In the genomic region with DNA sequence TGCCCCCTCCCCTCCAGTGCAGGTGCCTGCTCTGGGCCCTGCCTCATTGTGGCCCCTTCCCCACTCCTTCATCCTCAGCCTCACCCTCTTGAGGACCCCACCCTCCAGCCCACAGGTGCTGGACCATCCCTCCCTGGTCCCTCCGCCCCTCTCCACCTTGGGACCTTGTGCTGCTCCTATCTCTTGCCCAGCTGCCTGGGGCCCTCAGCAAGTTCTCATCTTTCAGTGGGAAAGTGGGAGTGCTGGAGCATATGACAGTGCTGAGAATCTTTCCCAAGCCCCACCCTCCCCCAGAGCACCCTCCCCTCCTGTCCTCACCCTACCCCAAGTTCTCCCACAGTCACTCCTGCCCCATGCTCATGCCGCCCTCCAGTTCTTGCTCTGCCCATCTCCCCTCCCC, we compare ENCODE assay signal across 7 cellular contexts. TPM values are rescaled to one million over a fixed set of nuclear protein-coding genes. Genes with fewer than 3 reads are reported as not detected.
A peak's percentile ranks its signal among the peaks of the same experiment; 100 is the strongest.
DNase-seq lines count a peak whose midpoint lies in the region; ATAC-seq and TF ChIP-seq lines count a peak whose summit lies in the region.
"Not testable (repeated sequence)": the region's sequence is repeated elsewhere in the genome, so short reads cannot be mapped to it uniquely, and the experiment has no call there.

No MANE protein-coding gene starts in this region.

- H3K79me2 ChIP-seq in PC-9 (ENCODE audit: low read depth): peaks cover 63% of the 10 kb centered on the region

- not testable (repeated sequence) for H3K27ac ChIP-seq in CD8-positive, alpha-beta memory T cell (ENCODE audit: low read depth, low read length); HEK293 (ENCODE audit: extremely low read depth, low read depth, low read length); PC-9

- TF ChIP-seq CTCF in HEK293 (tag by site-specific recombination; IDR thresholded peaks at IDR 0.05); PC-9 (conservative IDR thresholded peaks at IDR 0.05); glutamatergic neuron (IDR thresholded peaks at IDR 0.05; ENCODE audit: partially characterized antibody, unreplicated experiment): not testable (repeated sequence)

- peak overlapping the region in 3 of 8 donors; percentile 8 to 47 (median 46) for H3K27ac Mint-ChIP-seq in CD8-positive, alpha-beta memory T cell
- not testable (repeated sequence) for H3K27ac Mint-ChIP-seq in activated CD4-positive, alpha-beta memory T cell treated with anti-CD3 and anti-CD28 coated beads for 36 hours; activated naive CD8-positive, alpha-beta T cell; glutamatergic neuron (ENCODE audit: unreplicated experiment)
- H3K27ac Mint-ChIP-seq in naive thymus-derived CD8-positive, alpha-beta T cell: peak overlapping the region in 3 of 10 donors; percentile 27 to 82 (median 78)

- H3K9me3 ChIP-seq in CD8-positive, alpha-beta memory T cell (ENCODE audit: low read length); HEK293 (ENCODE audit: control insufficient read depth, insufficient read depth, low read depth, low read length); PC-9 (ENCODE audit: insufficient read depth, low read depth): not testable (repeated sequence)

- POLR2A ChIA-PET in CD8-positive, alpha-beta memory T cell (lab: Charles Lee): interaction anchor here (0.6 kb wide), 1 partner anchor 12 kb away, joined by 4 read pairs; no protein-coding TSS in a partner anchor
- POLR2A ChIA-PET in HEK293 (lab: Yijun Ruan, JAX): interaction anchor here (0.7 kb wide), 1 partner anchor 42 kb away, joined by 3 read pairs; the partner anchor contains the start of gene DDX39B
- POLR2A ChIA-PET in PC-9 (lab: Charles Lee; ENCODE audit: unreplicated experiment); activated CD4-positive, alpha-beta memory T cell treated with anti-CD3 and anti-CD28 coated beads for 36 hours (lab: Charles Lee); naive thymus-derived CD8-positive, alpha-beta T cell (lab: Charles Lee): not testable (repeated sequence)

- ATAC-seq in naive thymus-derived CD8-positive, alpha-beta T cell: not testable (repeated sequence)

- H2AFZ ChIP-seq in PC-9: not testable (repeated sequence)

- H4K20me1 ChIP-seq in PC-9 (ENCODE audit: insufficient read depth): not testable (repeated sequence)

- not testable (repeated sequence) for H3K27me3 ChIP-seq in CD8-positive, alpha-beta memory T cell (ENCODE audit: insufficient read depth, low read length, poor library complexity, severe bottlenecking); PC-9 (ENCODE audit: insufficient read depth, low read depth)

- H3K4me3 ChIP-seq in CD8-positive, alpha-beta memory T cell (ENCODE audit: low read length); HEK293 (ENCODE audit: low read depth, low read length); PC-9: not testable (repeated sequence)

- not testable (repeated sequence) for H3F3A ChIP-seq in PC-9 (ENCODE audit: insufficient read depth, low read depth)

- not testable (repeated sequence) for H3K36me3 ChIP-seq in CD8-positive, alpha-beta memory T cell (ENCODE audit: insufficient read depth, low read length); HEK293 (ENCODE audit: control insufficient read depth in 2 of 2, insufficient read depth in 1 of 2, low read length in 2 of 2); PC-9 (ENCODE audit: low read depth)

- BruUV-seq in PC-9 (replicated peaks; lab: Mats Ljungman, UMichigan): not testable (repeated sequence)

- H3K36me3 Mint-ChIP-seq in CD8-positive, alpha-beta memory T cell; activated CD4-positive, alpha-beta memory T cell treated with anti-CD3 and anti-CD28 coated beads for 36 hours; activated naive CD8-positive, alpha-beta T cell; glutamatergic neuron (ENCODE audit: unreplicated experiment); naive thymus-derived CD8-positive, alpha-beta T cell: not testable (repeated sequence)

- H3K9me3 Mint-ChIP-seq in CD8-positive, alpha-beta memory T cell; activated CD4-positive, alpha-beta memory T cell treated with anti-CD3 and anti-CD28 coated beads for 36 hours; activated naive CD8-positive, alpha-beta T cell (ENCODE audit: low read depth); glutamatergic neuron (ENCODE audit: unreplicated experiment); naive thymus-derived CD8-positive, alpha-beta T cell: not testable (repeated sequence)

- peak overlapping the region in 6 of 7 donors; percentile 71 to 94 (median 90) for H3K4me3 Mint-ChIP-seq in CD8-positive, alpha-beta memory T cell
- peak overlapping the region; percentile 85 for H3K4me3 Mint-ChIP-seq in activated CD4-positive, alpha-beta memory T cell treated with anti-CD3 and anti-CD28 coated beads for 36 hours
- peak overlapping the region; percentile 95 for H3K4me3 Mint-ChIP-seq in activated naive CD8-positive, alpha-beta T cell
- H3K4me3 Mint-ChIP-seq in glutamatergic neuron (ENCODE audit: unreplicated experiment): peak overlapping the region; percentile 98
- peak overlapping the region in 9 of 10 donors; percentile 76 to 99 (median 92) for H3K4me3 Mint-ChIP-seq in naive thymus-derived CD8-positive, alpha-beta T cell

- intact Hi-C loops in PC-9 (cut with micrococcal nuclease; ENCODE audit: unreplicated experiment): loop anchor here (5.0 kb wide), 1 partner anchor 238 kb away; the partner anchor contains the start of gene CLIC1
- intact Hi-C loops in activated CD4-positive, alpha-beta memory T cell treated with anti-CD3 and anti-CD28 coated beads for 36 hours (cut with micrococcal nuclease): loop anchor here (5.0 to 10.0 kb wide), 2 partner anchors 295 to 882 kb away; partner anchors contain the start of genes MRPS18B and PPP1R10

- H3K27me3 Mint-ChIP-seq in CD8-positive, alpha-beta memory T cell; activated CD4-positive, alpha-beta memory T cell treated with anti-CD3 and anti-CD28 coated beads for 36 hours; activated naive CD8-positive, alpha-beta T cell; naive thymus-derived CD8-positive, alpha-beta T cell: not testable (repeated sequence)
- H3K27me3 Mint-ChIP-seq in glutamatergic neuron (ENCODE audit: unreplicated experiment): peaks cover 13% of the 10 kb centered on the region

- H3K4me2 ChIP-seq in PC-9: peak overlapping the region; percentile 80; the same call in 1 of the 2 replicates

- H3K4me1 Mint-ChIP-seq in CD8-positive, alpha-beta memory T cell: peaks cover 64 to 91% (median 86%) of the 10 kb centered on the region in 3 donors
- H3K4me1 Mint-ChIP-seq in activated CD4-positive, alpha-beta memory T cell treated with anti-CD3 and anti-CD28 coated beads for 36 hours (ENCODE audit: low read depth): peaks cover 65% of the 10 kb centered on the region
- H3K4me1 Mint-ChIP-seq in activated naive CD8-positive, alpha-beta T cell (ENCODE audit: low read depth): peaks cover 59% of the 10 kb centered on the region
- not testable (repeated sequence) for H3K4me1 Mint-ChIP-seq in glutamatergic neuron (ENCODE audit: low read depth, unreplicated experiment)
- peaks cover 41 to 74% (median 72%) of the 10 kb centered on the region in 4 donors for H3K4me1 Mint-ChIP-seq in naive thymus-derived CD8-positive, alpha-beta T cell

- not testable (repeated sequence) for DNase-seq in CD8-positive, alpha-beta memory T cell; PC-9; activated CD4-positive, alpha-beta memory T cell treated with anti-CD3 and anti-CD28 coated beads for 36 hours; glutamatergic neuron; naive thymus-derived CD8-positive, alpha-beta T cell

- peaks cover 19% of the 10 kb centered on the region for H3K4me1 ChIP-seq in CD8-positive, alpha-beta memory T cell (ENCODE audit: insufficient read depth, low read length)
- H3K4me1 ChIP-seq in HEK293 (ENCODE audit: control insufficient read depth, insufficient read depth, low read length): not testable (repeated sequence)
- peaks cover 23% of the 10 kb centered on the region for H3K4me1 ChIP-seq in PC-9 (replicated peaks; ENCODE audit: insufficient read depth)

- CTCF ChIA-PET in CD8-positive, alpha-beta memory T cell (lab: Charles Lee); HEK293 (lab: Yijun Ruan, JAX); PC-9 (lab: Charles Lee); activated CD4-positive, alpha-beta memory T cell treated with anti-CD3 and anti-CD28 coated beads for 36 hours (lab: Charles Lee): not testable (repeated sequence)

- H3K9me2 ChIP-seq in PC-9 (ENCODE audit: insufficient read depth): not testable (repeated sequence)

RNA-seq across cellular contexts. Expression of gene MICB, which starts 1.7 kb away (rescaled TPM):
- total RNA-seq in CD8-positive, alpha-beta memory T cell: 10 to 100 TPM; 21.9 to 22.3 TPM
- 12.0 TPM for polyA plus RNA-seq in CD8-positive, alpha-beta memory T cell
- total RNA-seq in PC-9 (2021) (26.7 and 37.8 TPM in 2 replicates), glutamatergic neuron (ENCODE audit: unreplicated experiment) (3.6 TPM)
- total RNA-seq in activated CD4-positive, alpha-beta memory T cell treated with anti-CD3 and anti-CD28 coated beads for 36 hours: 10 to 100 TPM; 21.1 to 23.2 TPM
- 10 to 100 TPM; 12.3 to 13.8 TPM for total RNA-seq in naive thymus-derived CD8-positive, alpha-beta T cell
- 1 to 10 TPM; 3.3 to 4.7 (median 3.8) TPM for polyA plus RNA-seq in naive thymus-derived CD8-positive, alpha-beta T cell

RNA-seq across cellular contexts. Expression of gene MCCD1, which starts 29.1 kb away (rescaled TPM):
- not detected for total RNA-seq in CD8-positive, alpha-beta memory T cell
- not detected for polyA plus RNA-seq in CD8-positive, alpha-beta memory T cell
- total RNA-seq in PC-9 (2021) (not detected in 2 replicates), glutamatergic neuron (ENCODE audit: unreplicated experiment) (not detected)
- not detected for total RNA-seq in activated CD4-positive, alpha-beta memory T cell treated with anti-CD3 and anti-CD28 coated beads for 36 hours
- not detected for total RNA-seq in naive thymus-derived CD8-positive, alpha-beta T cell
- not detected for polyA plus RNA-seq in naive thymus-derived CD8-positive, alpha-beta T cell

RNA-seq across cellular contexts. Expression of gene DDX39B, which starts 42.2 kb away (rescaled TPM):
- 100 to 1,000 TPM; 643 to 658 TPM for total RNA-seq in CD8-positive, alpha-beta memory T cell
- 85.7 TPM for polyA plus RNA-seq in CD8-positive, alpha-beta memory T cell
- total RNA-seq in PC-9 (2021): 383 and 436 TPM in 2 replicates
- 100 to 1,000 TPM; 538 to 547 TPM for total RNA-seq in activated CD4-positive, alpha-beta memory T cell treated with anti-CD3 and anti-CD28 coated beads for 36 hours
- total RNA-seq in glutamatergic neuron (ENCODE audit: unreplicated experiment): 526 TPM
- total RNA-seq in naive thymus-derived CD8-positive, alpha-beta T cell: 100 to 1,000 TPM; 679 to 768 TPM
- 100 to 1,000 TPM in 1 of 3 donors, 10 to 100 TPM in 2; 53.6 to 104 (median 96.0) TPM for polyA plus RNA-seq in naive thymus-derived CD8-positive, alpha-beta T cell

RNA-seq across cellular contexts. Expression of gene ATP6V1G2, which starts 46.8 kb away (rescaled TPM):
- total RNA-seq in CD8-positive, alpha-beta memory T cell: 1 to 10 TPM in 1 of 2 experiments, under 1 TPM in 1; 0.94 to 2.0 TPM
- polyA plus RNA-seq in CD8-positive, alpha-beta memory T cell: 1.4 TPM
- 0.55 and 1.8 TPM in 2 replicates for total RNA-seq in PC-9 (2021)
- total RNA-seq in activated CD4-positive, alpha-beta memory T cell treated with anti-CD3 and anti-CD28 coated beads for 36 hours: 1 to 10 TPM; 1.4 to 1.6 TPM
- 95.6 TPM for total RNA-seq in glutamatergic neuron (ENCODE audit: unreplicated experiment)
- 1 to 10 TPM; 7.9 TPM for total RNA-seq in naive thymus-derived CD8-positive, alpha-beta T cell
- polyA plus RNA-seq in naive thymus-derived CD8-positive, alpha-beta T cell: under 1 TPM in 2 of 3 donors, not detected in 1; 0.55 to 0.56 TPM

RNA-seq across cellular contexts. Expression of gene NFKBIL1, which starts 47.8 kb away (rescaled TPM):
- total RNA-seq in CD8-positive, alpha-beta memory T cell: 10 to 100 TPM; 13.5 to 13.8 TPM
- 6.9 TPM for polyA plus RNA-seq in CD8-positive, alpha-beta memory T cell
- total RNA-seq in PC-9 (2021) (26.1 and 38.3 TPM in 2 replicates), glutamatergic neuron (ENCODE audit: unreplicated experiment) (29.8 TPM)
- total RNA-seq in activated CD4-positive, alpha-beta memory T cell treated with anti-CD3 and anti-CD28 coated beads for 36 hours: 10 to 100 TPM; 18.5 to 21.5 TPM
- total RNA-seq in naive thymus-derived CD8-positive, alpha-beta T cell: 10 to 100 TPM; 14.1 to 15.2 TPM
- polyA plus RNA-seq in naive thymus-derived CD8-positive, alpha-beta T cell: 10 to 100 TPM in 1 of 3 donors, 1 to 10 TPM in 2; 8.4 to 10.0 (median 8.5) TPM
